Comparison of ENCODE assay signal across 10 cellular contexts in the genomic region with DNA sequence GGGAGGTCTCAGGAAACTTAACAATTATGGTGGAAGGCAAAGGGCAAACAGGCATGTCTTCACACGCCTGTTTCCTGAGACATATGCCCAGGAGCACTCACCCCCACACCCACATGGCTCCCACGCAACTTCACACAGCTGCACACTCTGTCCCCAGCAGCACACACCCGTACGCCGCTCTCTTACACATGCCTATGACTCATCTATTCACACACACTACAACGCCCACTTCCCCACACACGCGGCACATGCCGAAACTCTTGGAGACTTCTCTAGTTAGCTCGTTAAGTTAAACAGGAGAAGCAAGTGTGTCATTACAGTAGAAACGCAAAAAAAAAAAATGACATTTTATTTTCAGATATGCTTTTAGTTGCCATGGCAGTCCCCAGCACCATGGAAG. TPM values are rescaled to one million over a fixed set of nuclear protein-coding genes. Genes with fewer than 3 reads are reported as not detected.
DNase-seq lines count a peak whose midpoint lies in the region; ATAC-seq lines count a peak whose summit lies in the region.
"Had no signal": no experiment of that assay in that cellular context is flagged by ENCODE, and none has a peak within 500 bp of the region (broad histone marks: within the 10 kb centered on the region; RNA-seq: fewer than 3 reads in every experiment).

No MANE protein-coding gene starts in this region.

- peak overlapping the region in 1 of 2 donors; percentile 2 for H3K4me3 Mint-ChIP-seq in activated T-cell treated with anti-CD3 and anti-CD28 coated beads, Interleukin-2, amount 50 U/mL, for 72 hours
- no peak overlapping the region for H3K4me3 Mint-ChIP-seq in activated T-cell treated with anti-CD3 and anti-CD28 coated beads, Interleukin-2, amount 50 U/mL, for 4 hours
- H3K4me3 Mint-ChIP-seq in effector memory CD8-positive, alpha-beta T cell = no peak overlapping the region
- no peak overlapping the region for H3K4me3 Mint-ChIP-seq in activated CD8-positive, alpha-beta memory T cell treated with anti-CD3 and anti-CD28 coated beads, Interleukin-2, amount 10 ng/mL, durations not matched to agents 7 days and 5 days

- DNase-seq in activated T-cell treated with anti-CD3 and anti-CD28 coated beads, Interleukin-2, amount 50 U/mL, for 72 hours = peak in 1 of 2 donors; percentile 32
- no peak for DNase-seq in activated T-cell treated with anti-CD3 and anti-CD28 coated beads, Interleukin-2, amount 50 U/mL, for 4 hours
- DNase-seq in LHCN-M2 (ENCODE audit: low read depth) = peak; percentile 1
- no peak for DNase-seq in effector memory CD8-positive, alpha-beta T cell
- DNase-seq in sciatic nerve (ENCODE audit: low spot score) = no peak
- no peak for DNase-seq in activated CD8-positive, alpha-beta memory T cell treated with anti-CD3 and anti-CD28 coated beads, Interleukin-2, amount 10 ng/mL, durations not matched to agents 7 days and 5 days
- no peak for DNase-seq in DMS114 treated with DMSO at 0.1 percent for 48 hours (lab: John Stamatoyannopoulos, UW; ENCODE audit: unreplicated experiment)
- no peak for DNase-seq in NK-92 treated with Interleukin-12 subunit alpha and Interleukin-12 subunit beta, amount 100 ng/mL, for 24 hours (lab: John Stamatoyannopoulos, UW)
- DNase-seq: uterus had no signal

- intact Hi-C loops in sciatic nerve (cut with DNase I) = no loop called here

- CTCF ChIA-PET in activated CD8-positive, alpha-beta memory T cell treated with anti-CD3 and anti-CD28 coated beads, Interleukin-2, amount 10 ng/mL, durations not matched to agents 7 days and 5 days (lab: Charles Lee) = no interaction called here

- peaks cover 15% of the 10 kb centered on the region for H3K27me3 Mint-ChIP-seq in activated T-cell treated with anti-CD3 and anti-CD28 coated beads, Interleukin-2, amount 50 U/mL, for 72 hours (ENCODE audit: low read depth)
- peaks cover 9% of the 10 kb centered on the region for H3K27me3 Mint-ChIP-seq in activated T-cell treated with anti-CD3 and anti-CD28 coated beads, Interleukin-2, amount 50 U/mL, for 4 hours (ENCODE audit: low read depth)
- H3K27me3 Mint-ChIP-seq in effector memory CD8-positive, alpha-beta T cell = peaks cover 0 to 9% of the 10 kb centered on the region in 2 donors
- H3K27me3 Mint-ChIP-seq in activated CD8-positive, alpha-beta memory T cell treated with anti-CD3 and anti-CD28 coated beads, Interleukin-2, amount 10 ng/mL, durations not matched to agents 7 days and 5 days = no peaks in the 10 kb centered on the region

- peaks cover 9% of the 10 kb centered on the region for H3K4me1 Mint-ChIP-seq in activated T-cell treated with anti-CD3 and anti-CD28 coated beads, Interleukin-2, amount 50 U/mL, for 72 hours (ENCODE audit: low read depth)
- no peaks in the 10 kb centered on the region for H3K4me1 Mint-ChIP-seq in activated T-cell treated with anti-CD3 and anti-CD28 coated beads, Interleukin-2, amount 50 U/mL, for 4 hours (ENCODE audit: low read depth)
- H3K4me1 Mint-ChIP-seq in effector memory CD8-positive, alpha-beta T cell (ENCODE audit: low read depth in 2 of 2) = no peaks in the 10 kb centered on the region
- H3K4me1 Mint-ChIP-seq in activated CD8-positive, alpha-beta memory T cell treated with anti-CD3 and anti-CD28 coated beads, Interleukin-2, amount 10 ng/mL, durations not matched to agents 7 days and 5 days = no peaks in the 10 kb centered on the region

- no peak overlapping the region for H3K27ac Mint-ChIP-seq in activated T-cell treated with anti-CD3 and anti-CD28 coated beads, Interleukin-2, amount 50 U/mL, for 72 hours
- H3K27ac Mint-ChIP-seq in effector memory CD8-positive, alpha-beta T cell = no peak overlapping the region
- no peak overlapping the region for H3K27ac Mint-ChIP-seq in activated CD8-positive, alpha-beta memory T cell treated with anti-CD3 and anti-CD28 coated beads, Interleukin-2, amount 10 ng/mL, durations not matched to agents 7 days and 5 days

- ATAC-seq in activated T-cell treated with anti-CD3 and anti-CD28 coated beads, Interleukin-2, amount 50 U/mL, for 72 hours (replicated peaks in 1 of 2) = peak; percentile 45 to 80
- no peak for ATAC-seq in activated T-cell treated with anti-CD3 and anti-CD28 coated beads, Interleukin-2, amount 50 U/mL, for 4 hours
- peak; percentile 31 for ATAC-seq in effector memory CD8-positive, alpha-beta T cell (replicated peaks)
- peak; percentile 65 for ATAC-seq in sciatic nerve
- ATAC-seq in activated CD8-positive, alpha-beta memory T cell treated with anti-CD3 and anti-CD28 coated beads, Interleukin-2, amount 10 ng/mL, durations not matched to agents 7 days and 5 days = no peak

- peaks cover 0 to 4% of the 10 kb centered on the region in 2 donors for H3K36me3 Mint-ChIP-seq in activated T-cell treated with anti-CD3 and anti-CD28 coated beads, Interleukin-2, amount 50 U/mL, for 72 hours (ENCODE audit: insufficient read depth in 2 of 2)
- H3K36me3 Mint-ChIP-seq in activated T-cell treated with anti-CD3 and anti-CD28 coated beads, Interleukin-2, amount 50 U/mL, for 4 hours (ENCODE audit: insufficient read depth) = no peaks in the 10 kb centered on the region
- H3K36me3 Mint-ChIP-seq in effector memory CD8-positive, alpha-beta T cell (ENCODE audit: insufficient read depth) = no peaks in the 10 kb centered on the region
- H3K36me3 Mint-ChIP-seq in activated CD8-positive, alpha-beta memory T cell treated with anti-CD3 and anti-CD28 coated beads, Interleukin-2, amount 10 ng/mL, durations not matched to agents 7 days and 5 days = no peaks in the 10 kb centered on the region

- H3K9me3 Mint-ChIP-seq in activated T-cell treated with anti-CD3 and anti-CD28 coated beads, Interleukin-2, amount 50 U/mL, for 72 hours = peaks cover 2 to 7% of the 10 kb centered on the region in 2 donors
- no peaks in the 10 kb centered on the region for H3K9me3 Mint-ChIP-seq in activated T-cell treated with anti-CD3 and anti-CD28 coated beads, Interleukin-2, amount 50 U/mL, for 4 hours
- H3K9me3 Mint-ChIP-seq in effector memory CD8-positive, alpha-beta T cell = peaks cover 6 to 19% of the 10 kb centered on the region in 2 donors
- H3K9me3 Mint-ChIP-seq in activated CD8-positive, alpha-beta memory T cell treated with anti-CD3 and anti-CD28 coated beads, Interleukin-2, amount 10 ng/mL, durations not matched to agents 7 days and 5 days (ENCODE audit: low read depth) = peaks cover 4% of the 10 kb centered on the region

RNA-seq across cellular contexts. Expression of a gene that starts 6.7 kb away (rescaled TPM):
- under 1 TPM in 1 of 2 donors, not detected in 1; 0.86 TPM for total RNA-seq in activated T-cell treated with anti-CD3 and anti-CD28 coated beads, Interleukin-2, amount 50 U/mL, for 72 hours
- total RNA-seq in activated T-cell treated with anti-CD3 and anti-CD28 coated beads, Interleukin-2, amount 50 U/mL, for 4 hours = under 1 TPM; 0.03 to 0.30 (median 0.10) TPM
- total RNA-seq in LHCN-M2 (2014; rRNA removed) (not detected in 2 replicates), sciatic nerve (0.53 TPM)
- polyA plus RNA-seq in LHCN-M2 (2012) = not detected
- total RNA-seq in activated CD8-positive, alpha-beta memory T cell treated with anti-CD3 and anti-CD28 coated beads, Interleukin-2, amount 10 ng/mL, durations not matched to agents 7 days and 5 days = not detected
- total RNA-seq: chondrocyte had no signal

Comparison
In these comparisons a context has a peak if more than half of its experiments do, and no peak if none do; other contexts are left out.
1. ATAC-seq: peak in activated T-cell treated with anti-CD3 and anti-CD28 coated beads, Interleukin-2, amount 50 U/mL, for 72 hours (2 of 2), effector memory CD8-positive, alpha-beta T cell (single experiment) and sciatic nerve (single experiment); none in activated T-cell treated with anti-CD3 and anti-CD28 coated beads, Interleukin-2, amount 50 U/mL, for 4 hours (0 of 2) and activated CD8-positive, alpha-beta memory T cell treated with anti-CD3 and anti-CD28 coated beads, Interleukin-2, amount 10 ng/mL, durations not matched to agents 7 days and 5 days (single experiment).